17 cellular contexts compared by ENCODE assay signal in the genomic region with DNA sequence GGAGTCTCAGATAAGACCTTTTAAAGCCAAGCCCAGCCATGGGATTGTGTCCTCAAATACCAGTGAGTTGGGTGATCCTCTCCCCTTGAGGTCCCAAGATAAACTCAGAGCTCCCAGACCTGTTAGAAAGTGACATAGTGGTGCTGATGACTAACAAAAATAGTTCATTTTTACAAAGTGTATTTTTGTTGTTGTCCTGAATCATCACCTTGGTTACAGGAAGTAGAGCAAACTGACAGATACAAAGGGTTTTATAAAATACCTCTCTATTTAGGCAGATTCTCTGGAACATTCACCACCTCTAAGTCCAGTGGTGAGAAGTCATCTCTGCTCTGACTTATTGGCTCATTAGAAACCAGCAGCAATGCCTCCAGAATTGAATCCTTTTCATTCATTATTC.
A peak's percentile ranks its signal among the peaks of the same experiment; 100 is the strongest.
DNase-seq lines count a peak whose midpoint lies in the region; ATAC-seq lines count a peak whose summit lies in the region.
"Had no signal": no experiment of that assay in that cellular context is flagged by ENCODE, and none has a peak within 500 bp of the region (broad histone marks: within the 10 kb centered on the region; RNA-seq: fewer than 3 reads in every experiment).

No MANE protein-coding gene starts in this region.

- DNase-seq in activated naive CD8-positive, alpha-beta T cell treated with anti-CD3 and anti-CD28 coated beads, Interleukin-2, amount 50 U/mL, for 24 hours, result no peak
- DNase-seq in activated naive CD8-positive, alpha-beta T cell treated with anti-CD3 and anti-CD28 coated beads for 36 hours, result no peak
- peak; percentile 38 for DNase-seq in RKO (ENCODE audit: low spot score)
- DNase-seq in glomerular visceral epithelial cell (ENCODE audit: extremely low spot score), result peak; percentile 58
- no peak for DNase-seq in stimulated activated effector memory CD8-positive, alpha-beta T cell treated with anti-CD3 and anti-CD28 coated beads, Interleukin-12 subunit alpha, Interleukin-12 subunit beta, amount 100 ng/mL, for 72 hours (ENCODE audit: low spot score in 2 of 2)
- no peak for DNase-seq in NCI-H2081 (lab: John Stamatoyannopoulos, UW)
- DNase-seq in HuH-7 (ENCODE audit: low spot score), result no peak
- DNase-seq: activated CD4-positive, alpha-beta T cell treated with anti-CD3 and anti-CD28 coated beads, Interleukin-2, amount 10 ng/mL, durations not matched to agents 7 days and 5 days; activated effector memory CD4-positive, alpha-beta T cell treated with Interleukin-2 at 50 U/mL for 16 hours; effector memory CD4-positive, alpha-beta T cell; glutamatergic neuron; left ventricle myocardium inferior; nephron progenitor cell; NK-92 treated with Interleukin-12 subunit alpha and Interleukin-12 subunit beta, amount 100 ng/mL, for 24 hours; right lobe of liver had no signal

- H3K27me3 Mint-ChIP-seq in activated naive CD8-positive, alpha-beta T cell treated with anti-CD3 and anti-CD28 coated beads, Interleukin-2, amount 50 U/mL, for 24 hours, result no peaks in the 10 kb centered on the region
- peaks cover 23% of the 10 kb centered on the region for H3K27me3 Mint-ChIP-seq in activated naive CD8-positive, alpha-beta T cell treated with anti-CD3 and anti-CD28 coated beads for 36 hours

- H3K27ac Mint-ChIP-seq in activated naive CD8-positive, alpha-beta T cell treated with anti-CD3 and anti-CD28 coated beads, Interleukin-2, amount 50 U/mL, for 24 hours, result no peak overlapping the region
- no peak overlapping the region for H3K27ac Mint-ChIP-seq in activated naive CD8-positive, alpha-beta T cell treated with anti-CD3 and anti-CD28 coated beads for 36 hours
- H3K27ac Mint-ChIP-seq in stimulated activated effector memory CD8-positive, alpha-beta T cell treated with anti-CD3 and anti-CD28 coated beads, Interleukin-12 subunit alpha, Interleukin-12 subunit beta, amount 100 ng/mL, for 72 hours, result no peak overlapping the region
- H3K27ac Mint-ChIP-seq: activated CD4-positive, alpha-beta T cell treated with anti-CD3 and anti-CD28 coated beads, Interleukin-2, amount 10 ng/mL, durations not matched to agents 7 days and 5 days; nephron progenitor cell had no signal

- no peaks in the 10 kb centered on the region for H3K36me3 Mint-ChIP-seq in activated naive CD8-positive, alpha-beta T cell treated with anti-CD3 and anti-CD28 coated beads, Interleukin-2, amount 50 U/mL, for 24 hours (ENCODE audit: low read depth)
- no peaks in the 10 kb centered on the region for H3K36me3 Mint-ChIP-seq in activated naive CD8-positive, alpha-beta T cell treated with anti-CD3 and anti-CD28 coated beads for 36 hours
- no peaks in the 10 kb centered on the region for H3K36me3 Mint-ChIP-seq in stimulated activated effector memory CD8-positive, alpha-beta T cell treated with anti-CD3 and anti-CD28 coated beads, Interleukin-12 subunit alpha, Interleukin-12 subunit beta, amount 100 ng/mL, for 72 hours

- no peaks in the 10 kb centered on the region for H3K9me3 Mint-ChIP-seq in activated naive CD8-positive, alpha-beta T cell treated with anti-CD3 and anti-CD28 coated beads, Interleukin-2, amount 50 U/mL, for 24 hours
- H3K9me3 Mint-ChIP-seq in activated naive CD8-positive, alpha-beta T cell treated with anti-CD3 and anti-CD28 coated beads for 36 hours, result no peaks in the 10 kb centered on the region
- no peaks in the 10 kb centered on the region for H3K9me3 Mint-ChIP-seq in stimulated activated effector memory CD8-positive, alpha-beta T cell treated with anti-CD3 and anti-CD28 coated beads, Interleukin-12 subunit alpha, Interleukin-12 subunit beta, amount 100 ng/mL, for 72 hours
- H3K9me3 Mint-ChIP-seq: activated CD4-positive, alpha-beta T cell treated with anti-CD3 and anti-CD28 coated beads, Interleukin-2, amount 10 ng/mL, durations not matched to agents 7 days and 5 days; nephron progenitor cell had no signal

- no peaks in the 10 kb centered on the region for H3K4me1 Mint-ChIP-seq in activated naive CD8-positive, alpha-beta T cell treated with anti-CD3 and anti-CD28 coated beads, Interleukin-2, amount 50 U/mL, for 24 hours
- H3K4me1 Mint-ChIP-seq in activated naive CD8-positive, alpha-beta T cell treated with anti-CD3 and anti-CD28 coated beads for 36 hours, result no peaks in the 10 kb centered on the region
- H3K4me1 Mint-ChIP-seq in stimulated activated effector memory CD8-positive, alpha-beta T cell treated with anti-CD3 and anti-CD28 coated beads, Interleukin-12 subunit alpha, Interleukin-12 subunit beta, amount 100 ng/mL, for 72 hours, result no peaks in the 10 kb centered on the region
- H3K4me1 Mint-ChIP-seq: activated CD4-positive, alpha-beta T cell treated with anti-CD3 and anti-CD28 coated beads, Interleukin-2, amount 10 ng/mL, durations not matched to agents 7 days and 5 days; nephron progenitor cell had no signal

- peak; percentile 28 for ATAC-seq in activated naive CD8-positive, alpha-beta T cell treated with anti-CD3 and anti-CD28 coated beads, Interleukin-2, amount 50 U/mL, for 24 hours
- ATAC-seq in stimulated activated effector memory CD8-positive, alpha-beta T cell treated with anti-CD3 and anti-CD28 coated beads, Interleukin-12 subunit alpha, Interleukin-12 subunit beta, amount 100 ng/mL, for 72 hours, result peak; percentile 77
- ATAC-seq in GM19035 (IDR thresholded peaks at IDR 0.05; ENCODE audit: unreplicated experiment), result no peak
- ATAC-seq: Panc1, right lobe of liver had no signal

- no peak overlapping the region for H3K4me3 Mint-ChIP-seq in activated naive CD8-positive, alpha-beta T cell treated with anti-CD3 and anti-CD28 coated beads, Interleukin-2, amount 50 U/mL, for 24 hours
- no peak overlapping the region for H3K4me3 Mint-ChIP-seq in activated naive CD8-positive, alpha-beta T cell treated with anti-CD3 and anti-CD28 coated beads for 36 hours
- no peak overlapping the region for H3K4me3 Mint-ChIP-seq in stimulated activated effector memory CD8-positive, alpha-beta T cell treated with anti-CD3 and anti-CD28 coated beads, Interleukin-12 subunit alpha, Interleukin-12 subunit beta, amount 100 ng/mL, for 72 hours
- H3K4me3 Mint-ChIP-seq: activated CD4-positive, alpha-beta T cell treated with anti-CD3 and anti-CD28 coated beads, Interleukin-2, amount 10 ng/mL, durations not matched to agents 7 days and 5 days; nephron progenitor cell had no signal

Comparison
In these comparisons a context has a peak if more than half of its experiments do, and no peak if none do; other contexts are left out.
1. DNase-seq: peak in RKO (single experiment) and glomerular visceral epithelial cell (single experiment); none in activated naive CD8-positive, alpha-beta T cell treated with anti-CD3 and anti-CD28 coated beads, Interleukin-2, amount 50 U/mL, for 24 hours (single experiment), activated naive CD8-positive, alpha-beta T cell treated with anti-CD3 and anti-CD28 coated beads for 36 hours (single experiment), stimulated activated effector memory CD8-positive, alpha-beta T cell treated with anti-CD3 and anti-CD28 coated beads, Interleukin-12 subunit alpha, Interleukin-12 subunit beta, amount 100 ng/mL, for 72 hours (0 of 2), NCI-H2081 (0 of 2) and HuH-7 (single experiment).